9 cellular contexts compared by ENCODE assay signal in genomic region chr13:112894673-112895481, GRCh38.
DNase-seq lines count a peak whose midpoint lies in the region; ATAC-seq, FAIRE-seq and TF ChIP-seq lines count a peak whose summit lies in the region.
"Had no signal": no experiment of that assay in that cellular context is flagged by ENCODE, and none has a peak within 500 bp of the region (broad histone marks: within the 10 kb centered on the region; RNA-seq: fewer than 3 reads in every experiment).

No MANE protein-coding gene starts in this region.

- H3K4me3 ChIP-seq in CD8-positive, alpha-beta T cell (ENCODE audit: low read depth, low read length): peak overlapping the region; percentile 27
- H3K4me3 ChIP-seq in KMS-11 (IDR thresholded peaks at IDR 0.05; ENCODE audit: insufficient read depth, low read depth, low read length) (no peak overlapping the region), endothelial cell of umbilical vein (replicated peaks in 1 of 3; ENCODE audit: insufficient read depth in 1 of 3, low read depth in 1 of 3, low read length in 3 of 3) (peak overlapping the region in 1 of 3 experiments; percentile 27)

- no peak overlapping the region for H3K27ac ChIP-seq in CD8-positive, alpha-beta T cell (ENCODE audit: low read depth, low read length)
- H3K27ac ChIP-seq in KMS-11: no peak overlapping the region
- no peak overlapping the region for H3K27ac ChIP-seq in endothelial cell of umbilical vein (ENCODE audit: insufficient read depth, low read depth, low read length)

- H3K27me3 Mint-ChIP-seq in CD8-positive, alpha-beta T cell (ENCODE audit: low read depth): peaks cover 5% of the 10 kb centered on the region
- peaks cover 27% of the 10 kb centered on the region for H3K27me3 Mint-ChIP-seq in neural crest cell (ENCODE audit: low read depth)

- H4K20me1 ChIP-seq in KMS-11 (ENCODE audit: insufficient read depth) (no peaks in the 10 kb centered on the region), endothelial cell of umbilical vein (replicated peaks; ENCODE audit: control insufficient read depth, extremely low read depth, insufficient read depth, low read length) (no peaks in the 10 kb centered on the region)

- no peaks in the 10 kb centered on the region for H3K36me3 ChIP-seq in CD8-positive, alpha-beta T cell (ENCODE audit: insufficient read depth, low read length)
- H3K36me3 ChIP-seq in KMS-11 (ENCODE audit: insufficient read depth): no peaks in the 10 kb centered on the region
- H3K36me3 ChIP-seq in endothelial cell of umbilical vein (ENCODE audit: control insufficient read depth in 2 of 2, extremely low read depth in 1 of 2, insufficient read depth in 2 of 2, low read length in 2 of 2): no peaks in the 10 kb centered on the region

- dilution Hi-C loops in endothelial cell of umbilical vein (cut with MboI; ENCODE audit: extremely low pct_ligation_motif_present, low sequenced_read_pairs): no loop called here

- H3K9ac ChIP-seq in KMS-11 (no peak overlapping the region), endothelial cell of umbilical vein (replicated peaks; ENCODE audit: extremely low read depth, insufficient read depth, low read length) (no peak overlapping the region)

- no peak overlapping the region for H3K27ac Mint-ChIP-seq in CD8-positive, alpha-beta T cell
- no peak overlapping the region for H3K27ac Mint-ChIP-seq in neural crest cell (ENCODE audit: unreplicated experiment)

- H3K4me1 ChIP-seq in CD8-positive, alpha-beta T cell (ENCODE audit: insufficient read depth, low read length): peaks cover 20% of the 10 kb centered on the region
- H3K4me1 ChIP-seq in KMS-11 (ENCODE audit: low read depth, poor library complexity, severe bottlenecking) (no peaks in the 10 kb centered on the region), endothelial cell of umbilical vein (ENCODE audit: control insufficient read depth, extremely low read depth, insufficient read depth, low read length) (peaks cover 3% of the 10 kb centered on the region)

- H3K36me3 Mint-ChIP-seq in CD8-positive, alpha-beta T cell: no peaks in the 10 kb centered on the region
- no peaks in the 10 kb centered on the region for H3K36me3 Mint-ChIP-seq in neural crest cell (ENCODE audit: low read depth)

- peak overlapping the region; percentile 30; the same call in 1 of the 2 replicates for H2AFZ ChIP-seq in KMS-11 (ENCODE audit: low read depth)
- H2AFZ ChIP-seq in endothelial cell of umbilical vein (ENCODE audit: low read depth, low read length): no peak overlapping the region

- H3K9me3 Mint-ChIP-seq in CD8-positive, alpha-beta T cell: no peaks in the 10 kb centered on the region
- no peaks in the 10 kb centered on the region for H3K9me3 Mint-ChIP-seq in neural crest cell

- TF ChIP-seq POLR2A in endothelial cell of umbilical vein (IDR thresholded peaks at IDR 0.05; ENCODE audit: low read depth, low read length): no peak

- no peak for TF ChIP-seq CTCF in CD8-positive, alpha-beta T cell (IDR thresholded peaks at IDR 0.05)
- TF ChIP-seq CTCF in KMS-11 (conservative IDR thresholded peaks at IDR 0.05; ENCODE audit: low read depth, low read length): no peak
- TF ChIP-seq CTCF in endothelial cell of umbilical vein (IDR thresholded peaks at IDR 0.05; ENCODE audit: extremely low read depth in 1 of 2, insufficient read depth in 1 of 2, low read depth in 1 of 2, low read length in 2 of 2): no peak
- TF ChIP-seq CTCF in neural crest cell (conservative IDR thresholded peaks at IDR 0.05): no peak

- peaks cover 8% of the 10 kb centered on the region for H3K4me1 Mint-ChIP-seq in CD8-positive, alpha-beta T cell (ENCODE audit: low read depth)
- H3K4me1 Mint-ChIP-seq in neural crest cell: peaks cover 27% of the 10 kb centered on the region

- peak overlapping the region; percentile 43 for H3K4me3 Mint-ChIP-seq in CD8-positive, alpha-beta T cell
- peak overlapping the region; percentile 76 for H3K4me3 Mint-ChIP-seq in neural crest cell

- no peak overlapping the region for H3K4me2 ChIP-seq in KMS-11
- no peak overlapping the region for H3K4me2 ChIP-seq in endothelial cell of umbilical vein (ENCODE audit: insufficient read depth, low read length)

- no peak for DNase-seq in CD8-positive, alpha-beta T cell
- no peak for DNase-seq in endothelial cell of umbilical vein (ENCODE audit: low read depth, low spot score)
- no peak for DNase-seq in neural crest cell (ENCODE audit: low read depth, low spot score)
- DNase-seq in effector CD8-positive, alpha-beta T cell (lab: John Stamatoyannopoulos, UW): no peak
- DNase-seq in NCI-H1092 treated with DMSO at 0.1 percent for 48 hours (lab: John Stamatoyannopoulos, UW): no peak
- no peak for DNase-seq in pons (ENCODE audit: low spot score)
- DNase-seq: activated CD4-positive, alpha-beta T cell treated with anti-CD3 and anti-CD28 coated beads for 48 hours had no signal

- CTCF ChIA-PET in CD8-positive, alpha-beta T cell (lab: Charles Lee): no interaction called here
- CTCF ChIA-PET in endothelial cell of umbilical vein (lab: Charles Lee): no interaction called here

- H3K79me2 ChIP-seq in KMS-11 (ENCODE audit: insufficient read depth, low read depth) (no peaks in the 10 kb centered on the region), endothelial cell of umbilical vein (ENCODE audit: control insufficient read depth, insufficient read depth, low read length) (no peaks in the 10 kb centered on the region)

- POLR2A ChIA-PET in CD8-positive, alpha-beta T cell (lab: Charles Lee): no interaction called here
- POLR2A ChIA-PET in endothelial cell of umbilical vein (lab: Charles Lee): no interaction called here

- no peaks in the 10 kb centered on the region for H3K27me3 ChIP-seq in CD8-positive, alpha-beta T cell (ENCODE audit: insufficient read depth, low read length)
- H3K27me3 ChIP-seq in KMS-11 (ENCODE audit: insufficient read depth, low read depth): no peaks in the 10 kb centered on the region
- H3K27me3 ChIP-seq in endothelial cell of umbilical vein (ENCODE audit: control insufficient read depth in 2 of 2, insufficient read depth in 2 of 2, low read length in 2 of 2): peaks cover 12 to 18% of the 10 kb centered on the region in 2 experiments

- intact Hi-C loops in CD8-positive, alpha-beta T cell (cut with DNase I, micrococcal nuclease): no loop called here
- intact Hi-C loops in endothelial cell of umbilical vein (cut with micrococcal nuclease): no loop called here

- no peaks in the 10 kb centered on the region for H3K9me3 ChIP-seq in CD8-positive, alpha-beta T cell (ENCODE audit: low read length)
- H3K9me3 ChIP-seq in endothelial cell of umbilical vein (replicated peaks; ENCODE audit: control insufficient read depth, insufficient read depth, low read length): no peaks in the 10 kb centered on the region

- no peak for FAIRE-seq in endothelial cell of umbilical vein (lab: Jason Lieb, UNC)

- peak; percentile 22 for ATAC-seq in CD8-positive, alpha-beta T cell
- ATAC-seq in GM18868 (IDR thresholded peaks at IDR 0.05; ENCODE audit: unreplicated experiment): no peak

- H3K9me1 ChIP-seq in endothelial cell of umbilical vein (replicated peaks; ENCODE audit: control insufficient read depth, extremely low read depth, insufficient read depth, low read length): no peaks in the 10 kb centered on the region

- BruUV-seq in endothelial cell of umbilical vein (replicated peaks; lab: Mats Ljungman, UMichigan): no TSS peak

TF ChIP-seq in endothelial cell of umbilical vein, 7 proteins besides CTCF, POLR2A, EP300 and RAD21:
- TF ChIP-seq JUN (IDR thresholded peaks at IDR 0.05; ENCODE audit: borderline replicate concordance, insufficient read depth, insufficient read length, low read depth): no peak
- TF ChIP-seq FOS (IDR thresholded peaks at IDR 0.05; ENCODE audit: borderline replicate concordance, insufficient read depth, low read length): no peak
- no peak for TF ChIP-seq GATA2 (IDR thresholded peaks at IDR 0.05; ENCODE audit: insufficient read depth, insufficient read length, low read depth, low read length)
- TF ChIP-seq POLR2AphosphoS5 (IDR thresholded peaks at IDR 0.05; ENCODE audit: insufficient read depth, low read depth, low read length): no peak
- TF ChIP-seq MAX (IDR thresholded peaks at IDR 0.05; ENCODE audit: insufficient read depth, insufficient read length): no peak
- TF ChIP-seq MYC (IDR thresholded peaks at IDR 0.05; ENCODE audit: low read depth, low read length): no peak
- TF ChIP-seq EZH2 (IDR thresholded peaks at IDR 0.05; ENCODE audit: borderline replicate concordance, low read depth, low read length, severe bottlenecking): peak; percentile 83
